In genomic region chr7:12735923-12736322, GRCh38 we compare ENCODE assay signal across 20 cellular contexts. TPM values are rescaled to one million over a fixed set of nuclear protein-coding genes. Genes with fewer than 3 reads are reported as not detected.
A peak's percentile ranks its signal among the peaks of the same experiment; 100 is the strongest.
DNase-seq lines count a peak whose midpoint lies in the region; ATAC-seq, FAIRE-seq and TF ChIP-seq lines count a peak whose summit lies in the region.
"Had no signal": no experiment of that assay in that cellular context is flagged by ENCODE, and none has a peak within 500 bp of the region (broad histone marks: within the 10 kb centered on the region; RNA-seq: fewer than 3 reads in every experiment).

No MANE protein-coding gene starts in this region.

- no peaks in the 10 kb centered on the region for H3K79me1 ChIP-seq in mesendoderm (ENCODE audit: low read length)

- no peak overlapping the region for H2AK5ac ChIP-seq in mesendoderm (ENCODE audit: low read length)

- H3K27ac ChIP-seq in pancreas (no peak overlapping the region), mesendoderm (ENCODE audit: low read depth, low read length) (no peak overlapping the region), tibial artery (no peak overlapping the region)
- H3K27ac ChIP-seq: BLaER1, C4-2B had no signal

- FAIRE-seq in RCC 7860 (lab: Jason Lieb, UNC), result peak; percentile 49
- FAIRE-seq in frontal cortex (lab: Jason Lieb, UNC), result peak; percentile 24
- peak; percentile 13 for FAIRE-seq in pancreas (lab: Jason Lieb, UNC)
- FAIRE-seq: D721Med, GM12891, GM18507 had no signal

- H3K79me2 ChIP-seq in mesendoderm (ENCODE audit: control insufficient read depth, insufficient read depth, low read length), result no peaks in the 10 kb centered on the region

- peaks cover 0 to 6% (median 0%) of the 10 kb centered on the region in 3 donors for H3K4me1 ChIP-seq in pancreas
- no peaks in the 10 kb centered on the region for H3K4me1 ChIP-seq in mesendoderm (ENCODE audit: control insufficient read depth, low read depth, low read length)
- H3K4me1 ChIP-seq in tibial artery, result no peaks in the 10 kb centered on the region
- H3K4me1 ChIP-seq: BLaER1, HAP-1 had no signal

- no peaks in the 10 kb centered on the region for H3K36me3 ChIP-seq in pancreas
- H3K36me3 ChIP-seq in mesendoderm (ENCODE audit: control insufficient read depth, insufficient read depth, low read length), result no peaks in the 10 kb centered on the region
- H3K36me3 ChIP-seq in tibial artery, result no peaks in the 10 kb centered on the region
- H3K36me3 ChIP-seq: BLaER1, HAP-1 had no signal

- H3K4ac ChIP-seq in mesendoderm (ENCODE audit: low read depth, low read length), result no peak overlapping the region

- no peak overlapping the region for H4K8ac ChIP-seq in mesendoderm (ENCODE audit: low read depth, low read length)

- intact Hi-C loops in pancreas (cut with DNase I), result no loop called here
- intact Hi-C loops in tibial artery (cut with DNase I; ENCODE audit: low total_unique reads), result no loop called here

- no peak overlapping the region for H2BK120ac ChIP-seq in mesendoderm (ENCODE audit: low read depth, low read length)

- H3K56ac ChIP-seq in mesendoderm (ENCODE audit: low read length), result no peak overlapping the region

- ATAC-seq in pancreas, result no peak
- ATAC-seq: CD8-positive, alpha-beta T cell; GM23338 had no signal

- 72 to 75% methylated on average over 3 of the region's 3 CpGs for WGBS in pancreas, 2 donors
- WGBS in mesendoderm (ENCODE audit: extremely low coverage, insufficient coverage, low lambda C conversion rate), result 79% methylated on average over 3 of the region's 3 CpGs

- H2BK15ac ChIP-seq in mesendoderm (replicated peaks; ENCODE audit: low read depth), result no peak overlapping the region

- no peak overlapping the region for H3K18ac ChIP-seq in mesendoderm (ENCODE audit: low read length)

- H3K9ac ChIP-seq in mesendoderm (ENCODE audit: low read length), result no peak overlapping the region
- H3K9ac ChIP-seq: BLaER1 had no signal

- H3K4me3 ChIP-seq in pancreas (no peak overlapping the region), mesendoderm (ENCODE audit: low read length) (no peak overlapping the region), tibial artery (no peak overlapping the region)
- H3K4me3 ChIP-seq: BLaER1, GM23338, HAP-1 had no signal

- H3K23ac ChIP-seq in mesendoderm (ENCODE audit: low read length), result no peak overlapping the region

- TF ChIP-seq CTCF in pancreas (IDR thresholded peaks at IDR 0.05) (no peak), tibial artery (IDR thresholded peaks at IDR 0.05) (no peak)

- no peaks in the 10 kb centered on the region for H3K27me3 ChIP-seq in pancreas
- no peaks in the 10 kb centered on the region for H3K27me3 ChIP-seq in mesendoderm (ENCODE audit: insufficient read depth, low read length, poor library complexity)
- H3K27me3 ChIP-seq in tibial artery, result no peaks in the 10 kb centered on the region
- H3K27me3 ChIP-seq: BLaER1 had no signal

- H3K4me2 ChIP-seq in mesendoderm (ENCODE audit: low read length), result no peak overlapping the region
- H3K4me2 ChIP-seq: BLaER1, GM23338 had no signal

- H2BK5ac ChIP-seq in mesendoderm (ENCODE audit: low read length), result no peak overlapping the region

- H3K9me3 ChIP-seq in pancreas (no peaks in the 10 kb centered on the region), tibial artery (no peaks in the 10 kb centered on the region)
- H3K9me3 ChIP-seq: BLaER1, HAP-1 had no signal

- H4K5ac ChIP-seq in mesendoderm (ENCODE audit: low read length), result no peak overlapping the region

- DNase-seq in RCC 7860 (ENCODE audit: low spot score) (no peak), frontal cortex (ENCODE audit: low spot score in 2 of 2) (no peak), pancreas (no peak), NCI-H187 treated with DMSO at 0.1 percent for 48 hours (lab: John Stamatoyannopoulos, UW) (no peak), mesendoderm (no peak), tibial artery (no peak)
- DNase-seq: CD4-positive, CD25-positive, alpha-beta regulatory T cell; CD8-positive, alpha-beta T cell; DMS 273 treated with DMSO at 0.1 percent for 48 hours; DMS79; EL; GF-D8; HFFc6 had no signal

RNA-seq across cellular contexts. Expression of gene ARL4A, which starts 48.5 kb away (rescaled TPM):
- 49.7 TPM for total RNA-seq in frontal cortex
- total RNA-seq in pancreas, result 1 to 10 TPM; 1.9 to 7.3 (median 4.2) TPM
- polyA plus RNA-seq in pancreas, result 1 to 10 TPM; 3.6 to 8.6 TPM
- 18.5 TPM for polyA plus RNA-seq in mesendoderm (2013, experiment 1 of 2)
- polyA plus RNA-seq in mesendoderm (2013, experiment 2 of 2), result 21.7 TPM
